3 cellular contexts compared by ENCODE assay signal in the genomic region with DNA sequence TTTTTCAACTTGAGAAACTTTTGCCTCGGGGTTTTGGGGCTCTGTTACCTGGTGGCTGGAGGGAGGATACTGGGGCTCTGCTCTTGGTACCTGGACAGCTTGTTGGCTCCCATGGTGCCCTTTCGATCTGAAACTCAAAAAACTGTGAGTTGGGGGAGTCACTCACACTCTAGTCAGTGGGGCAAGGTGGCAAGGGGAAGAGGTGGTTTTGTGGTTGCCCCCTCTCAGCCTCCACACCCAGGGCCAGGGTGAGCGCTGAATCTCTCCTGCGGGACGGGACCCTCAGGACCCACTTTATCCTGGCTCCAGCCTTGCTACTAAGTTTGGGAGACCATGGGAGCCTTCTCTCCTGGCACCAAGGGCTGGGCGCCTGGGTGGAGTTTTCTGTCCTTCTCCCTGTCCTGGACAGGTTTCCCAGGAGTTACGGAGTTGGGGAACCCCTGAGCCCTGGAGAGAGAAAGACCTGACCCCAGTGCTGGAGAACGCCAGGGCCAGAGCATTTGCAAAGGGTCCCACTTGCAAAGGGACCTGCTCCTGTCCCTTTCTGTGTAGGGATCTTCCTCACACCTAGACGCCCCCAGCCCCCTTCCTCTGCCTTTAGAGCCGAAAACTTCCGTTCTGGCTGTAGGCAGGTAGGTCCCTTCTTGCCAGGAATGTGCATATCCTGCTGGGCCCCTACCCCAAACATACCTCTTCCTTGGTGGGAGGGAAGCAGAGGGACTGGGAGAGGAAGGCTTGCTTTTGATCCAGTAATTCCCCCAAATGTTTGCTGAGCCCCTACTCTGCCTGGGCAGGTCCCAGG.
A peak's percentile ranks its signal among the peaks of the same experiment; 100 is the strongest.
TF ChIP-seq lines count a peak whose summit lies in the region.

No MANE protein-coding gene starts in this region.

TF ChIP-seq in SK-N-SH, 30 proteins besides CTCF, POLR2A, EP300 and RAD21:
- no peak for TF ChIP-seq GATA2 (CRISPR knock-in tag; IDR thresholded peaks at IDR 0.05)
- no peak for TF ChIP-seq TCF12 (IDR thresholded peaks at IDR 0.05)
- TF ChIP-seq EZH2phosphoT487 (IDR thresholded peaks at IDR 0.05; ENCODE audit: borderline replicate concordance, low read depth): no peak

TF ChIP-seq in SK-N-SH treated with all-trans-retinoic acid at 6 μM for 48 hours, 23 proteins besides CTCF, POLR2A, EP300 and RAD21:
- TF ChIP-seq BACH2 (CRISPR knock-in tag; IDR thresholded peaks at IDR 0.05; ENCODE audit: borderline replicate concordance) (no peak), GLIS3 (CRISPR knock-in tag; IDR thresholded peaks at IDR 0.05) (no peak), RARB (CRISPR knock-in tag; IDR thresholded peaks at IDR 0.05) (no peak), SNAI2 (CRISPR knock-in tag; IDR thresholded peaks at IDR 0.05) (no peak), ZFP30 (CRISPR knock-in tag; IDR thresholded peaks at IDR 0.05) (no peak), ZNF70 (CRISPR knock-in tag; IDR thresholded peaks at IDR 0.05) (no peak), ESRRG (CRISPR knock-in tag; IDR thresholded peaks at IDR 0.05) (no peak), TOX (CRISPR knock-in tag; IDR thresholded peaks at IDR 0.05; ENCODE audit: borderline replicate concordance) (no peak), ZNF8 (CRISPR knock-in tag; IDR thresholded peaks at IDR 0.05) (no peak), TCF4 (CRISPR knock-in tag; IDR thresholded peaks at IDR 0.05; ENCODE audit: borderline replicate concordance) (no peak), ISL1 (CRISPR knock-in tag; IDR thresholded peaks at IDR 0.05) (no peak), PPARA (CRISPR knock-in tag; IDR thresholded peaks at IDR 0.05; ENCODE audit: borderline replicate concordance) (no peak), ZNF565 (CRISPR knock-in tag; conservative IDR thresholded peaks at IDR 0.05; ENCODE audit: low read depth) (no peak), ZFP3 (CRISPR knock-in tag; IDR thresholded peaks at IDR 0.05) (no peak)
- TF ChIP-seq, protein P1, sequence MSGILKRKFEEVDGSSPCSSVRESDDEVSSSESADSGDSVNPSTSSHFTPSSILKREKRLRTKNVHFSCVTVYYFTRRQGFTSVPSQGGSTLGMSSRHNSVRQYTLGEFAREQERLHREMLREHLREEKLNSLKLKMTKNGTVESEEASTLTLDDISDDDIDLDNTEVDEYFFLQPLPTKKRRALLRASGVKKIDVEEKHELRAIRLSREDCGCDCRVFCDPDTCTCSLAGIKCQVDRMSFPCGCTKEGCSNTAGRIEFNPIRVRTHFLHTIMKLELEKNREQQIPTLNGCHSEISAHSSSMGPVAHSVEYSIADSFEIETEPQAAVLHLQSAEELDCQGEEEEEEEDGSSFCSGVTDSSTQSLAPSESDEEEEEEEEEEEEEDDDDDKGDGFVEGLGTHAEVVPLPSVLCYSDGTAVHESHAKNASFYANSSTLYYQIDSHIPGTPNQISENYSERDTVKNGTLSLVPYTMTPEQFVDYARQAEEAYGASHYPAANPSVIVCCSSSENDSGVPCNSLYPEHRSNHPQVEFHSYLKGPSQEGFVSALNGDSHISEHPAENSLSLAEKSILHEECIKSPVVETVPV (CRISPR knock-in tag; IDR thresholded peaks at IDR 0.05): no peak

TF ChIP-seq in HepG2, 621 proteins besides CTCF, POLR2A, EP300 and RAD21:
- TF ChIP-seq ISL2 (CRISPR knock-in tag; IDR thresholded peaks at IDR 0.05) (no peak), ZNF598 (CRISPR knock-in tag; IDR thresholded peaks at IDR 0.05; ENCODE audit: borderline replicate concordance) (peak; percentile 61; the same call in 1 of the 2 replicates), SAFB2 (CRISPR knock-in tag; IDR thresholded peaks at IDR 0.05; ENCODE audit: borderline replicate concordance, low read depth) (0 out of 2 replicates have a peak, but pooled peaks have one; percentile 3), NR1H2 (CRISPR knock-in tag; IDR thresholded peaks at IDR 0.05; ENCODE audit: borderline replicate concordance, low read depth) (no peak), FOXC1 (CRISPR knock-in tag; IDR thresholded peaks at IDR 0.05; ENCODE audit: borderline replicate concordance) (0 out of 2 replicates have a peak, but pooled peaks have one; percentile 43), SMAD1 (CRISPR knock-in tag; IDR thresholded peaks at IDR 0.05; ENCODE audit: borderline replicate concordance, low read depth) (peak; percentile 70; the same call in 1 of the 2 replicates), ZFP1 (CRISPR knock-in tag; IDR thresholded peaks at IDR 0.05) (no peak), SRSF1 (optimal IDR thresholded peaks at IDR 0.05; ENCODE audit: low read depth, low read length) (peak; percentile 46), GLI4 (CRISPR knock-in tag; IDR thresholded peaks at IDR 0.05; ENCODE audit: borderline replicate concordance) (no peak), LCORL (IDR thresholded peaks at IDR 0.05) (no peak), LCORL (CRISPR knock-in tag; IDR thresholded peaks at IDR 0.05) (peak; percentile 41; the same call in 1 of the 2 replicates), HOXA5 (CRISPR knock-in tag; IDR thresholded peaks at IDR 0.05) (0 out of 2 replicates have a peak, but pooled peaks have one; percentile 15), ZNF550 (CRISPR knock-in tag; IDR thresholded peaks at IDR 0.05; ENCODE audit: borderline replicate concordance) (0 out of 2 replicates have a peak, but pooled peaks have one; percentile 37), ZNF607 (CRISPR knock-in tag; IDR thresholded peaks at IDR 0.05; ENCODE audit: borderline replicate concordance) (0 out of 2 replicates have a peak, but pooled peaks have one; percentile 20), ZFP36 (IDR thresholded peaks at IDR 0.05; ENCODE audit: borderline replicate concordance, low read depth, low read length, partially characterized antibody) (no peak), GZF1 (CRISPR knock-in tag; IDR thresholded peaks at IDR 0.05) (peak; percentile 67; the same call in 1 of the 2 replicates), ZNF160 (CRISPR knock-in tag; IDR thresholded peaks at IDR 0.05) (no peak), KDM2A (CRISPR knock-in tag; IDR thresholded peaks at IDR 0.05; ENCODE audit: borderline replicate concordance, low read depth) (no peak), NCOR1 (IDR thresholded peaks at IDR 0.05; ENCODE audit: borderline replicate concordance, low read length) (peak; percentile 14; the same call in 1 of the 2 replicates), ZNF44 (CRISPR knock-in tag; IDR thresholded peaks at IDR 0.05) (peak; percentile 76; the same call in 1 of the 2 replicates), PHF21A (CRISPR knock-in tag; IDR thresholded peaks at IDR 0.05) (peak; percentile 9; the same call in 1 of the 2 replicates)
- TF ChIP-seq, protein P2, sequence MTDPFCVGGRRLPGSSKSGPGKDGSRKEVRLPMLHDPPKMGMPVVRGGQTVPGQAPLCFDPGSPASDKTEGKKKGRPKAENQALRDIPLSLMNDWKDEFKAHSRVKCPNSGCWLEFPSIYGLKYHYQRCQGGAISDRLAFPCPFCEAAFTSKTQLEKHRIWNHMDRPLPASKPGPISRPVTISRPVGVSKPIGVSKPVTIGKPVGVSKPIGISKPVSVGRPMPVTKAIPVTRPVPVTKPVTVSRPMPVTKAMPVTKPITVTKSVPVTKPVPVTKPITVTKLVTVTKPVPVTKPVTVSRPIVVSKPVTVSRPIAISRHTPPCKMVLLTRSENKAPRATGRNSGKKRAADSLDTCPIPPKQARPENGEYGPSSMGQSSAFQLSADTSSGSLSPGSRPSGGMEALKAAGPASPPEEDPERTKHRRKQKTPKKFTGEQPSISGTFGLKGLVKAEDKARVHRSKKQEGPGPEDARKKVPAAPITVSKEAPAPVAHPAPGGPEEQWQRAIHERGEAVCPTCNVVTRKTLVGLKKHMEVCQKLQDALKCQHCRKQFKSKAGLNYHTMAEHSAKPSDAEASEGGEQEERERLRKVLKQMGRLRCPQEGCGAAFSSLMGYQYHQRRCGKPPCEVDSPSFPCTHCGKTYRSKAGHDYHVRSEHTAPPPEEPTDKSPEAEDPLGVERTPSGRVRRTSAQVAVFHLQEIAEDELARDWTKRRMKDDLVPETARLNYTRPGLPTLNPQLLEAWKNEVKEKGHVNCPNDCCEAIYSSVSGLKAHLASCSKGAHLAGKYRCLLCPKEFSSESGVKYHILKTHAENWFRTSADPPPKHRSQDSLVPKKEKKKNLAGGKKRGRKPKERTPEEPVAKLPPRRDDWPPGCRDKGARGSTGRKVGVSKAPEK (CRISPR knock-in tag; IDR thresholded peaks at IDR 0.05; ENCODE audit: borderline replicate concordance): peak; percentile 34; the same call in 1 of the 2 replicates
- TF ChIP-seq, protein P3, sequence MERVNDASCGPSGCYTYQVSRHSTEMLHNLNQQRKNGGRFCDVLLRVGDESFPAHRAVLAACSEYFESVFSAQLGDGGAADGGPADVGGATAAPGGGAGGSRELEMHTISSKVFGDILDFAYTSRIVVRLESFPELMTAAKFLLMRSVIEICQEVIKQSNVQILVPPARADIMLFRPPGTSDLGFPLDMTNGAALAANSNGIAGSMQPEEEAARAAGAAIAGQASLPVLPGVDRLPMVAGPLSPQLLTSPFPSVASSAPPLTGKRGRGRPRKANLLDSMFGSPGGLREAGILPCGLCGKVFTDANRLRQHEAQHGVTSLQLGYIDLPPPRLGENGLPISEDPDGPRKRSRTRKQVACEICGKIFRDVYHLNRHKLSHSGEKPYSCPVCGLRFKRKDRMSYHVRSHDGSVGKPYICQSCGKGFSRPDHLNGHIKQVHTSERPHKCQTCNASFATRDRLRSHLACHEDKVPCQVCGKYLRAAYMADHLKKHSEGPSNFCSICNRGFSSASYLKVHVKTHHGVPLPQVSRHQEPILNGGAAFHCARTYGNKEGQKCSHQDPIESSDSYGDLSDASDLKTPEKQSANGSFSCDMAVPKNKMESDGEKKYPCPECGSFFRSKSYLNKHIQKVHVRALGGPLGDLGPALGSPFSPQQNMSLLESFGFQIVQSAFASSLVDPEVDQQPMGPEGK (CRISPR knock-in tag; IDR thresholded peaks at IDR 0.05): 0 out of 2 replicates have a peak, but pooled peaks have one; percentile 18
- TF ChIP-seq, protein P4, sequence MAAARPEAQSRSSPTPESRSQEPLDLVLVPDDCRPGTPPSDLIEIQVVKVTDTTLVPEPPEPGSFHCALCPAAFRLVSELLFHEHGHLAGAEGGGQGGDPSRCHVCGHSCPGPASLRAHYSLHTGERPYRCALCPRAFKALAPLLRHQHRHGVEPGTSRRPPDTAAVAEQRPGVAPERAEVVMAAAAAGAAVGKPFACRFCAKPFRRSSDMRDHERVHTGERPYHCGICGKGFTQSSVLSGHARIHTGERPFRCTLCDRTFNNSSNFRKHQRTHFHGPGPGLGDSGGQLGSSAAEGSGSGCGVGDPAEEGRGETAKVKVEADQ (CRISPR knock-in tag; IDR thresholded peaks at IDR 0.05; ENCODE audit: borderline replicate concordance): 0 out of 2 replicates have a peak, but pooled peaks have one; percentile 3
- TF ChIP-seq, protein P5, sequence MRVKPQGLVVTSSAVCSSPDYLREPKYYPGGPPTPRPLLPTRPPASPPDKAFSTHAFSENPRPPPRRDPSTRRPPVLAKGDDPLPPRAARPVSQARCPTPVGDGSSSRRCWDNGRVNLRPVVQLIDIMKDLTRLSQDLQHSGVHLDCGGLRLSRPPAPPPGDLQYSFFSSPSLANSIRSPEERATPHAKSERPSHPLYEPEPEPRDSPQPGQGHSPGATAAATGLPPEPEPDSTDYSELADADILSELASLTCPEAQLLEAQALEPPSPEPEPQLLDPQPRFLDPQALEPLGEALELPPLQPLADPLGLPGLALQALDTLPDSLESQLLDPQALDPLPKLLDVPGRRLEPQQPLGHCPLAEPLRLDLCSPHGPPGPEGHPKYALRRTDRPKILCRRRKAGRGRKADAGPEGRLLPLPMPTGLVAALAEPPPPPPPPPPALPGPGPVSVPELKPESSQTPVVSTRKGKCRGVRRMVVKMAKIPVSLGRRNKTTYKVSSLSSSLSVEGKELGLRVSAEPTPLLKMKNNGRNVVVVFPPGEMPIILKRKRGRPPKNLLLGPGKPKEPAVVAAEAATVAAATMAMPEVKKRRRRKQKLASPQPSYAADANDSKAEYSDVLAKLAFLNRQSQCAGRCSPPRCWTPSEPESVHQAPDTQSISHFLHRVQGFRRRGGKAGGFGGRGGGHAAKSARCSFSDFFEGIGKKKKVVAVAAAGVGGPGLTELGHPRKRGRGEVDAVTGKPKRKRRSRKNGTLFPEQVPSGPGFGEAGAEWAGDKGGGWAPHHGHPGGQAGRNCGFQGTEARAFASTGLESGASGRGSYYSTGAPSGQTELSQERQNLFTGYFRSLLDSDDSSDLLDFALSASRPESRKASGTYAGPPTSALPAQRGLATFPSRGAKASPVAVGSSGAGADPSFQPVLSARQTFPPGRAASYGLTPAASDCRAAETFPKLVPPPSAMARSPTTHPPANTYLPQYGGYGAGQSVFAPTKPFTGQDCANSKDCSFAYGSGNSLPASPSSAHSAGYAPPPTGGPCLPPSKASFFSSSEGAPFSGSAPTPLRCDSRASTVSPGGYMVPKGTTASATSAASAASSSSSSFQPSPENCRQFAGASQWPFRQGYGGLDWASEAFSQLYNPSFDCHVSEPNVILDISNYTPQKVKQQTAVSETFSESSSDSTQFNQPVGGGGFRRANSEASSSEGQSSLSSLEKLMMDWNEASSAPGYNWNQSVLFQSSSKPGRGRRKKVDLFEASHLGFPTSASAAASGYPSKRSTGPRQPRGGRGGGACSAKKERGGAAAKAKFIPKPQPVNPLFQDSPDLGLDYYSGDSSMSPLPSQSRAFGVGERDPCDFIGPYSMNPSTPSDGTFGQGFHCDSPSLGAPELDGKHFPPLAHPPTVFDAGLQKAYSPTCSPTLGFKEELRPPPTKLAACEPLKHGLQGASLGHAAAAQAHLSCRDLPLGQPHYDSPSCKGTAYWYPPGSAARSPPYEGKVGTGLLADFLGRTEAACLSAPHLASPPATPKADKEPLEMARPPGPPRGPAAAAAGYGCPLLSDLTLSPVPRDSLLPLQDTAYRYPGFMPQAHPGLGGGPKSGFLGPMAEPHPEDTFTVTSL (CRISPR knock-in tag; IDR thresholded peaks at IDR 0.05; ENCODE audit: borderline replicate concordance): 0 out of 2 replicates have a peak, but pooled peaks have one; percentile 0
- TF ChIP-seq, protein P6, sequence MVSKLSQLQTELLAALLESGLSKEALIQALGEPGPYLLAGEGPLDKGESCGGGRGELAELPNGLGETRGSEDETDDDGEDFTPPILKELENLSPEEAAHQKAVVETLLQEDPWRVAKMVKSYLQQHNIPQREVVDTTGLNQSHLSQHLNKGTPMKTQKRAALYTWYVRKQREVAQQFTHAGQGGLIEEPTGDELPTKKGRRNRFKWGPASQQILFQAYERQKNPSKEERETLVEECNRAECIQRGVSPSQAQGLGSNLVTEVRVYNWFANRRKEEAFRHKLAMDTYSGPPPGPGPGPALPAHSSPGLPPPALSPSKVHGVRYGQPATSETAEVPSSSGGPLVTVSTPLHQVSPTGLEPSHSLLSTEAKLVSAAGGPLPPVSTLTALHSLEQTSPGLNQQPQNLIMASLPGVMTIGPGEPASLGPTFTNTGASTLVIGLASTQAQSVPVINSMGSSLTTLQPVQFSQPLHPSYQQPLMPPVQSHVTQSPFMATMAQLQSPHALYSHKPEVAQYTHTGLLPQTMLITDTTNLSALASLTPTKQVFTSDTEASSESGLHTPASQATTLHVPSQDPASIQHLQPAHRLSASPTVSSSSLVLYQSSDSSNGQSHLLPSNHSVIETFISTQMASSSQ (IDR thresholded peaks at IDR 0.05; ENCODE audit: low read depth): no peak
- TF ChIP-seq, protein P6 (CRISPR knock-in tag; IDR thresholded peaks at IDR 0.05; ENCODE audit: borderline replicate concordance): no peak
